In genomic region chr5:136082390-136083193, GRCh38 we compare ENCODE assay signal across 1 cellular context.
TF ChIP-seq lines count a peak whose summit lies in the region.

No MANE protein-coding gene starts in this region.

TF ChIP-seq in SK-N-SH, 30 proteins besides CTCF, POLR2A, EP300 and RAD21 (continued from another document):
- TF ChIP-seq MEF2A (IDR thresholded peaks at IDR 0.05; ENCODE audit: borderline replicate concordance, low read depth) (no peak), RXRA (IDR thresholded peaks at IDR 0.05; ENCODE audit: borderline replicate concordance, low read depth) (no peak), NRF1 (IDR thresholded peaks at IDR 0.05; ENCODE audit: low read depth, low read length) (no peak), ELF1 (IDR thresholded peaks at IDR 0.05) (no peak), NFIC (IDR thresholded peaks at IDR 0.05; ENCODE audit: borderline replicate concordance) (0 out of 2 replicates have a peak, but pooled peaks have one; percentile 9), FOSL2 (IDR thresholded peaks at IDR 0.05; ENCODE audit: borderline replicate concordance, low read depth) (no peak), ZBTB33 (IDR thresholded peaks at IDR 0.05; ENCODE audit: borderline replicate concordance, low read depth) (no peak), TEAD4 (IDR thresholded peaks at IDR 0.05; ENCODE audit: borderline replicate concordance, insufficient read depth) (no peak), POLR2AphosphoS5 (IDR thresholded peaks at IDR 0.05; ENCODE audit: low read depth, low read length) (no peak), FOXJ3 (CRISPR knock-in tag; IDR thresholded peaks at IDR 0.05) (no peak), MXI1 (IDR thresholded peaks at IDR 0.05; ENCODE audit: low read depth, low read length) (no peak), FOXM1 (IDR thresholded peaks at IDR 0.05; ENCODE audit: low read depth) (no peak), RCOR1 (IDR thresholded peaks at IDR 0.05; ENCODE audit: low read length) (no peak; the same call in 1 of the 2 replicates), EZH2phosphoT487 (IDR thresholded peaks at IDR 0.05; ENCODE audit: borderline replicate concordance, low read depth) (no peak), JUND (IDR thresholded peaks at IDR 0.05) (no peak)
- TF ChIP-seq, protein P1, sequence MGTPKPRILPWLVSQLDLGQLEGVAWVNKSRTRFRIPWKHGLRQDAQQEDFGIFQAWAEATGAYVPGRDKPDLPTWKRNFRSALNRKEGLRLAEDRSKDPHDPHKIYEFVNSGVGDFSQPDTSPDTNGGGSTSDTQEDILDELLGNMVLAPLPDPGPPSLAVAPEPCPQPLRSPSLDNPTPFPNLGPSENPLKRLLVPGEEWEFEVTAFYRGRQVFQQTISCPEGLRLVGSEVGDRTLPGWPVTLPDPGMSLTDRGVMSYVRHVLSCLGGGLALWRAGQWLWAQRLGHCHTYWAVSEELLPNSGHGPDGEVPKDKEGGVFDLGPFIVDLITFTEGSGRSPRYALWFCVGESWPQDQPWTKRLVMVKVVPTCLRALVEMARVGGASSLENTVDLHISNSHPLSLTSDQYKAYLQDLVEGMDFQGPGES (IDR thresholded peaks at IDR 0.05; ENCODE audit: low read depth, low read length) = no peak
- TF ChIP-seq, protein P2, sequence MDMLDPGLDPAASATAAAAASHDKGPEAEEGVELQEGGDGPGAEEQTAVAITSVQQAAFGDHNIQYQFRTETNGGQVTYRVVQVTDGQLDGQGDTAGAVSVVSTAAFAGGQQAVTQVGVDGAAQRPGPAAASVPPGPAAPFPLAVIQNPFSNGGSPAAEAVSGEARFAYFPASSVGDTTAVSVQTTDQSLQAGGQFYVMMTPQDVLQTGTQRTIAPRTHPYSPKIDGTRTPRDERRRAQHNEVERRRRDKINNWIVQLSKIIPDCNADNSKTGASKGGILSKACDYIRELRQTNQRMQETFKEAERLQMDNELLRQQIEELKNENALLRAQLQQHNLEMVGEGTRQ (IDR thresholded peaks at IDR 0.05; ENCODE audit: borderline replicate concordance, low read depth, low read length) = no peak
TF ChIP-seq in SK-N-SH: peak in this region for 5.
